ENCODE assay signal across 8 cellular contexts in genomic region chr17:81909966-81910839, GRCh38. TPM values are rescaled to one million over a fixed set of nuclear protein-coding genes. Genes with fewer than 3 reads are reported as not detected.
A peak's percentile ranks its signal among the peaks of the same experiment; 100 is the strongest.
DNase-seq lines count a peak whose midpoint lies in the region; ATAC-seq and TF ChIP-seq lines count a peak whose summit lies in the region.

No MANE protein-coding gene starts in this region.

- no peaks in the 10 kb centered on the region for H3K36me3 ChIP-seq in hepatocyte (replicated peaks; ENCODE audit: insufficient read depth, low read depth)

- CTCF ChIA-PET in activated naive CD4-positive, alpha-beta T cell treated with anti-CD3 and anti-CD28 coated beads, Interleukin-2, amount 10 ng/mL, durations not matched to agents 7 days and 5 days (lab: Charles Lee) = no interaction called here
- CTCF ChIA-PET in WTC11 (lab: Charles Lee) = interaction anchor here (1.6 to 3.4 kb wide), 4 partner anchors 13 to 120 kb away, joined by 4 to 15 read pairs (median 4); partner anchors contain the start of gene MAFG

- no peaks in the 10 kb centered on the region for H3K9me3 ChIP-seq in hepatocyte (ENCODE audit: low read depth)

- H3K79me2 ChIP-seq in hepatocyte = peaks cover 24% of the 10 kb centered on the region

- no peak for ATAC-seq in WTC11

- H3K27ac ChIP-seq in hepatocyte (peak overlapping the region; percentile 88), skin epidermis (peak overlapping the region in 12 of 21 experiments; percentile 18 to 84 (median 57))

- H2AFZ ChIP-seq in hepatocyte = no peak overlapping the region

- no peaks in the 10 kb centered on the region for H3K27me3 ChIP-seq in hepatocyte

- H3K4me2 ChIP-seq in hepatocyte = peak overlapping the region; percentile 98

- WGBS in hepatocyte (ENCODE audit: low lambda C conversion rate, missing lambda C conversion rate) = 34% methylated on average over 22 of the region's 23 CpGs

- H3K9me2 ChIP-seq in hepatocyte (replicated peaks; ENCODE audit: insufficient read depth) = no peaks in the 10 kb centered on the region

- peaks cover 18% of the 10 kb centered on the region for H3K4me1 ChIP-seq in hepatocyte (ENCODE audit: insufficient read depth)

- peaks cover 4% of the 10 kb centered on the region for H4K20me1 ChIP-seq in hepatocyte (ENCODE audit: insufficient read depth, poor library complexity, severe bottlenecking)

- H3K9me3 Mint-ChIP-seq in activated naive CD4-positive, alpha-beta T cell treated with anti-CD3 and anti-CD28 coated beads, Interleukin-2, amount 10 ng/mL, durations not matched to agents 7 days and 5 days = no peaks in the 10 kb centered on the region
- H3K9me3 Mint-ChIP-seq in WTC11 = no peaks in the 10 kb centered on the region

- H3K4me3 ChIP-seq in hepatocyte (peak overlapping the region; percentile 66), skin epidermis (peak overlapping the region; percentile 55 to 79 (median 63))

- TF ChIP-seq CTCF in WTC11 (IDR thresholded peaks at IDR 0.05) (no peak), hepatocyte (IDR thresholded peaks at IDR 0.05; ENCODE audit: poor library complexity) (no peak)

- H3K4me1 Mint-ChIP-seq in activated naive CD4-positive, alpha-beta T cell treated with anti-CD3 and anti-CD28 coated beads, Interleukin-2, amount 10 ng/mL, durations not matched to agents 7 days and 5 days = peaks cover 19% of the 10 kb centered on the region
- peaks cover 3% of the 10 kb centered on the region; the same call in 1 of the 2 replicates for H3K4me1 Mint-ChIP-seq in WTC11

- no peaks in the 10 kb centered on the region for H3K27me3 Mint-ChIP-seq in activated naive CD4-positive, alpha-beta T cell treated with anti-CD3 and anti-CD28 coated beads, Interleukin-2, amount 10 ng/mL, durations not matched to agents 7 days and 5 days
- no peaks in the 10 kb centered on the region for H3K27me3 Mint-ChIP-seq in WTC11 (ENCODE audit: low read depth)

- no peak for DNase-seq in activated naive CD4-positive, alpha-beta T cell treated with anti-CD3 and anti-CD28 coated beads, Interleukin-2, amount 10 ng/mL, durations not matched to agents 7 days and 5 days
- DNase-seq in activated naive CD4-positive, alpha-beta T cell treated with anti-CD3 and anti-CD28 coated beads, Interleukin-2, amount 50 U/mL, for 16 hours = no peak
- DNase-seq in WTC11 (ENCODE audit: low spot score) (no peak), hepatocyte (ENCODE audit: low spot score) (peak; percentile 74), anterior cingulate cortex (lab: John Stamatoyannopoulos, UW) (no peak), hypothalamus (lab: John Stamatoyannopoulos, UW) (no peak), COR-L47 (lab: John Stamatoyannopoulos, UW) (no peak)

- peak overlapping the region; percentile 81 for H3K27ac Mint-ChIP-seq in activated naive CD4-positive, alpha-beta T cell treated with anti-CD3 and anti-CD28 coated beads, Interleukin-2, amount 10 ng/mL, durations not matched to agents 7 days and 5 days
- H3K27ac Mint-ChIP-seq in WTC11 = no peak overlapping the region

- H3K36me3 Mint-ChIP-seq in activated naive CD4-positive, alpha-beta T cell treated with anti-CD3 and anti-CD28 coated beads, Interleukin-2, amount 10 ng/mL, durations not matched to agents 7 days and 5 days = peaks cover 36% of the 10 kb centered on the region
- peaks cover 14% of the 10 kb centered on the region for H3K36me3 Mint-ChIP-seq in WTC11

- peak overlapping the region; percentile 90 for H3K4me3 Mint-ChIP-seq in activated naive CD4-positive, alpha-beta T cell treated with anti-CD3 and anti-CD28 coated beads, Interleukin-2, amount 10 ng/mL, durations not matched to agents 7 days and 5 days
- H3K4me3 Mint-ChIP-seq in WTC11 = peak overlapping the region; percentile 80

- POLR2A ChIA-PET in WTC11 (lab: Charles Lee) = interaction anchor here (1.0 kb wide), 1 partner anchor 68 kb away, joined by 3 read pairs; no protein-coding TSS in a partner anchor

TF ChIP-seq in WTC11, 78 proteins besides CTCF, POLR2A, EP300 and RAD21:
- TF ChIP-seq HMGA2 (CRISPR knock-in tag; IDR thresholded peaks at IDR 0.05) (no peak), MAX (CRISPR knock-in tag; IDR thresholded peaks at IDR 0.05) (0 out of 2 replicates have a peak, but pooled peaks have one; percentile 26), GABPB1 (CRISPR knock-in tag; IDR thresholded peaks at IDR 0.05) (peak; percentile 64), CDX4 (CRISPR knock-in tag; IDR thresholded peaks at IDR 0.05; ENCODE audit: borderline replicate concordance) (no peak)
TF ChIP-seq in WTC11: peak in this region for 2.

RNA-seq across cellular contexts. Expression of gene PCYT2, which starts 1.0 kb away (rescaled TPM):
- total RNA-seq in WTC11 (2021) (24.7 to 31.4 TPM (median 26.3 TPM) in 3 replicates), hepatocyte (81.1 and 84.7 TPM in 2 replicates)
- polyA plus RNA-seq in hepatocyte = 124 and 126 TPM in 2 replicates

RNA-seq across cellular contexts. Expression of gene SIRT7, which starts 7.8 kb away (rescaled TPM):
- total RNA-seq in WTC11 (2021) = 19.5 to 24.2 TPM (median 20.9 TPM) in 3 replicates
- 16.5 and 18.6 TPM in 2 replicates for total RNA-seq in hepatocyte
- 35.2 and 36.0 TPM in 2 replicates for polyA plus RNA-seq in hepatocyte

RNA-seq across cellular contexts. Expression of gene NPB, which starts 8.2 kb away (rescaled TPM):
- total RNA-seq in WTC11 (2021) = 1.9 to 2.1 TPM (median 1.9 TPM) in 3 replicates
- 0.47 and 2.6 TPM in 2 replicates for total RNA-seq in hepatocyte
- 2.2 and 3.2 TPM in 2 replicates for polyA plus RNA-seq in hepatocyte

RNA-seq across cellular contexts. Expression of gene MAFG, which starts 17.3 kb away (rescaled TPM):
- total RNA-seq in WTC11 (2021) = 24.2 to 29.8 TPM (median 24.3 TPM) in 3 replicates
- 18.1 and 21.3 TPM in 2 replicates for total RNA-seq in hepatocyte
- 28.5 and 37.4 TPM in 2 replicates for polyA plus RNA-seq in hepatocyte

RNA-seq across cellular contexts. Expression of gene ANAPC11, which starts 18.7 kb away (rescaled TPM):
- total RNA-seq in WTC11 (2021) = 217 to 249 TPM (median 245 TPM) in 3 replicates
- 129 and 155 TPM in 2 replicates for total RNA-seq in hepatocyte
- polyA plus RNA-seq in hepatocyte = 307 and 345 TPM in 2 replicates
